ENCODE assay signal across 1 cellular context in the genomic region with DNA sequence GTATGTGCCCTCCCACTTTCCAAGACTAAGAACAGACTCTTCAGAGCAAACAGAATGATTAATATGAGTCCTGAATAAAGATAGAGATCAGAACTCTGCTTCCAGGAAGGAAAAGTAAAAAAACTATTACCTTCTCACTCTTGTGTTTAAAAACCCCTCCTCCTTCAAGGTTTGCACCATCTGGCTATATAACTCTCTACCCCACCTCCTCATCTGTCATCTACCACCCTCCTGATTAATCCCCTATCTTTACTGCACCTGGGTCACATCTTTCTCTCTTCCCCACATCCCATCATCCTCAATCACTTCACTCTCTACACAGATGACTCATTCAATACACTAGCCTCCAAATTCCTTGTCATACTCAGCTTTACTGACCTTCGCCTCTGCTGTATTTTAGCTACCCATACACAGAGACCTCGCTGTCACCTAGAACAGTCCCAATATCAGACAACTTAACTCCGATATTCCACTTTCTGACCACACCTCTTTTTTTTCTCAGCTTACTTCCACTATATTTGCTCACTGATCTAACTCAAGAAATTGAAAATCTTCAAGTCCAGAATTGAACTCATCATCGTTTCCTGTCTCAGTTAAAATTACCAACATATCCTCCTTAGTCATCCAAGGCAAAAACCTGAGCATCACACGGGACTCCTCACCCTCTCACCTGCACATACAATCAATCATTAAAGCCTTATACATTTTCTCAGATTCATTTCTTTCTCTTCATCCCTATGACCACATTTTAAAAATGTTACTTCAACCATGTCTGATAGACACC.
A peak's percentile ranks its signal among the peaks of the same experiment; 100 is the strongest.
TF ChIP-seq lines count a peak whose summit lies in the region.

No MANE protein-coding gene starts in this region.

TF ChIP-seq in HepG2, 621 proteins besides CTCF, POLR2A, EP300 and RAD21 (continued from another document and continues in another):
- TF ChIP-seq ARID5B (CRISPR knock-in tag; IDR thresholded peaks at IDR 0.05) (peak; percentile 51), NR2F6 (IDR thresholded peaks at IDR 0.05) (no peak), NR2F6 (CRISPR knock-in tag; IDR thresholded peaks at IDR 0.05) (peak; percentile 39; the same call in 1 of the 2 replicates), JUNB (CRISPR knock-in tag; IDR thresholded peaks at IDR 0.05; ENCODE audit: borderline replicate concordance) (peak; percentile 93), LCORL (IDR thresholded peaks at IDR 0.05) (no peak), LCORL (CRISPR knock-in tag; IDR thresholded peaks at IDR 0.05) (0 out of 2 replicates have a peak, but pooled peaks have one; percentile 35), ZBTB10 (CRISPR knock-in tag; IDR thresholded peaks at IDR 0.05; ENCODE audit: borderline replicate concordance) (no peak), CREB1 (IDR thresholded peaks at IDR 0.05) (peak; percentile 53), CREB1 (CRISPR knock-in tag; IDR thresholded peaks at IDR 0.05) (no peak), FOSL1 (CRISPR knock-in tag; IDR thresholded peaks at IDR 0.05; ENCODE audit: borderline replicate concordance) (peak; percentile 83), ELF4 (CRISPR knock-in tag; IDR thresholded peaks at IDR 0.05; ENCODE audit: borderline replicate concordance) (no peak), GATAD2A (CRISPR knock-in tag; IDR thresholded peaks at IDR 0.05) (peak; percentile 37), AHR (CRISPR knock-in tag; IDR thresholded peaks at IDR 0.05) (no peak), ZNF234 (CRISPR knock-in tag; conservative IDR thresholded peaks at IDR 0.05) (no peak), YEATS2 (CRISPR knock-in tag; IDR thresholded peaks at IDR 0.05; ENCODE audit: borderline replicate concordance) (no peak), PRPF4 (IDR thresholded peaks at IDR 0.05; ENCODE audit: low read depth, low read length, poor library complexity, severe bottlenecking) (no peak), NFIC (IDR thresholded peaks at IDR 0.05; ENCODE audit: low read length) (no peak), EEA1 (CRISPR knock-in tag; IDR thresholded peaks at IDR 0.05; ENCODE audit: borderline replicate concordance) (no peak), SKI (IDR thresholded peaks at IDR 0.05; ENCODE audit: partially characterized antibody) (no peak), ZNF761 (CRISPR knock-in tag; conservative IDR thresholded peaks at IDR 0.05) (peak; percentile 63; the same call in 1 of the 2 replicates), FOSL2 (CRISPR knock-in tag; IDR thresholded peaks at IDR 0.05) (peak; percentile 95), ATF3 (CRISPR knock-in tag; IDR thresholded peaks at IDR 0.05) (peak; percentile 69; the same call in 1 of the 2 replicates), DPF2 (CRISPR knock-in tag; IDR thresholded peaks at IDR 0.05; ENCODE audit: borderline replicate concordance, low read depth) (peak; percentile 15; the same call in 1 of the 2 replicates), GFI1 (CRISPR knock-in tag; IDR thresholded peaks at IDR 0.05; ENCODE audit: borderline replicate concordance) (peak; percentile 88), JUND (CRISPR knock-in tag; IDR thresholded peaks at IDR 0.05) (peak; percentile 62; the same call in 1 of the 2 replicates), HDAC1 (CRISPR knock-in tag; IDR thresholded peaks at IDR 0.05) (0 out of 2 replicates have a peak, but pooled peaks have one; percentile 19), ZNF567 (CRISPR knock-in tag; IDR thresholded peaks at IDR 0.05; ENCODE audit: borderline replicate concordance) (no peak), ZNF710 (CRISPR knock-in tag; IDR thresholded peaks at IDR 0.05; ENCODE audit: borderline replicate concordance) (peak; percentile 32; the same call in 1 of the 2 replicates), ZNF644 (CRISPR knock-in tag; IDR thresholded peaks at IDR 0.05; ENCODE audit: low read depth) (0 out of 2 replicates have a peak, but pooled peaks have one; percentile 19), TEAD3 (CRISPR knock-in tag; optimal IDR thresholded peaks at IDR 0.05; ENCODE audit: borderline replicate concordance) (peak; percentile 65), BRD4 (CRISPR knock-in tag; IDR thresholded peaks at IDR 0.05) (no peak), ZNF543 (CRISPR knock-in tag; IDR thresholded peaks at IDR 0.05) (no peak), AGO1 (IDR thresholded peaks at IDR 0.05; ENCODE audit: low read depth, low read length, poor library complexity, severe bottlenecking) (no peak), ZNF232 (CRISPR knock-in tag; IDR thresholded peaks at IDR 0.05; ENCODE audit: borderline replicate concordance) (no peak), PRMT3 (CRISPR knock-in tag; IDR thresholded peaks at IDR 0.05; ENCODE audit: borderline replicate concordance, low read depth) (no peak)
- TF ChIP-seq, protein P1, sequence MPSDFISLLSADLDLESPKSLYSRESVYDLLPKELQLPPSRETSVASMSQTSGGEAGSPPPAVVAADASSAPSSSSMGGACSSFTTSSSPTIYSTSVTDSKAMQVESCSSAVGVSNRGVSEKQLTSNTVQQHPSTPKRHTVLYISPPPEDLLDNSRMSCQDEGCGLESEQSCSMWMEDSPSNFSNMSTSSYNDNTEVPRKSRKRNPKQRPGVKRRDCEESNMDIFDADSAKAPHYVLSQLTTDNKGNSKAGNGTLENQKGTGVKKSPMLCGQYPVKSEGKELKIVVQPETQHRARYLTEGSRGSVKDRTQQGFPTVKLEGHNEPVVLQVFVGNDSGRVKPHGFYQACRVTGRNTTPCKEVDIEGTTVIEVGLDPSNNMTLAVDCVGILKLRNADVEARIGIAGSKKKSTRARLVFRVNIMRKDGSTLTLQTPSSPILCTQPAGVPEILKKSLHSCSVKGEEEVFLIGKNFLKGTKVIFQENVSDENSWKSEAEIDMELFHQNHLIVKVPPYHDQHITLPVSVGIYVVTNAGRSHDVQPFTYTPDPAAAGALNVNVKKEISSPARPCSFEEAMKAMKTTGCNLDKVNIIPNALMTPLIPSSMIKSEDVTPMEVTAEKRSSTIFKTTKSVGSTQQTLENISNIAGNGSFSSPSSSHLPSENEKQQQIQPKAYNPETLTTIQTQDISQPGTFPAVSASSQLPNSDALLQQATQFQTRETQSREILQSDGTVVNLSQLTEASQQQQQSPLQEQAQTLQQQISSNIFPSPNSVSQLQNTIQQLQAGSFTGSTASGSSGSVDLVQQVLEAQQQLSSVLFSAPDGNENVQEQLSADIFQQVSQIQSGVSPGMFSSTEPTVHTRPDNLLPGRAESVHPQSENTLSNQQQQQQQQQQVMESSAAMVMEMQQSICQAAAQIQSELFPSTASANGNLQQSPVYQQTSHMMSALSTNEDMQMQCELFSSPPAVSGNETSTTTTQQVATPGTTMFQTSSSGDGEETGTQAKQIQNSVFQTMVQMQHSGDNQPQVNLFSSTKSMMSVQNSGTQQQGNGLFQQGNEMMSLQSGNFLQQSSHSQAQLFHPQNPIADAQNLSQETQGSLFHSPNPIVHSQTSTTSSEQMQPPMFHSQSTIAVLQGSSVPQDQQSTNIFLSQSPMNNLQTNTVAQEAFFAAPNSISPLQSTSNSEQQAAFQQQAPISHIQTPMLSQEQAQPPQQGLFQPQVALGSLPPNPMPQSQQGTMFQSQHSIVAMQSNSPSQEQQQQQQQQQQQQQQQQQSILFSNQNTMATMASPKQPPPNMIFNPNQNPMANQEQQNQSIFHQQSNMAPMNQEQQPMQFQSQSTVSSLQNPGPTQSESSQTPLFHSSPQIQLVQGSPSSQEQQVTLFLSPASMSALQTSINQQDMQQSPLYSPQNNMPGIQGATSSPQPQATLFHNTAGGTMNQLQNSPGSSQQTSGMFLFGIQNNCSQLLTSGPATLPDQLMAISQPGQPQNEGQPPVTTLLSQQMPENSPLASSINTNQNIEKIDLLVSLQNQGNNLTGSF (CRISPR knock-in tag; IDR thresholded peaks at IDR 0.05), result no peak
- TF ChIP-seq, protein P2, sequence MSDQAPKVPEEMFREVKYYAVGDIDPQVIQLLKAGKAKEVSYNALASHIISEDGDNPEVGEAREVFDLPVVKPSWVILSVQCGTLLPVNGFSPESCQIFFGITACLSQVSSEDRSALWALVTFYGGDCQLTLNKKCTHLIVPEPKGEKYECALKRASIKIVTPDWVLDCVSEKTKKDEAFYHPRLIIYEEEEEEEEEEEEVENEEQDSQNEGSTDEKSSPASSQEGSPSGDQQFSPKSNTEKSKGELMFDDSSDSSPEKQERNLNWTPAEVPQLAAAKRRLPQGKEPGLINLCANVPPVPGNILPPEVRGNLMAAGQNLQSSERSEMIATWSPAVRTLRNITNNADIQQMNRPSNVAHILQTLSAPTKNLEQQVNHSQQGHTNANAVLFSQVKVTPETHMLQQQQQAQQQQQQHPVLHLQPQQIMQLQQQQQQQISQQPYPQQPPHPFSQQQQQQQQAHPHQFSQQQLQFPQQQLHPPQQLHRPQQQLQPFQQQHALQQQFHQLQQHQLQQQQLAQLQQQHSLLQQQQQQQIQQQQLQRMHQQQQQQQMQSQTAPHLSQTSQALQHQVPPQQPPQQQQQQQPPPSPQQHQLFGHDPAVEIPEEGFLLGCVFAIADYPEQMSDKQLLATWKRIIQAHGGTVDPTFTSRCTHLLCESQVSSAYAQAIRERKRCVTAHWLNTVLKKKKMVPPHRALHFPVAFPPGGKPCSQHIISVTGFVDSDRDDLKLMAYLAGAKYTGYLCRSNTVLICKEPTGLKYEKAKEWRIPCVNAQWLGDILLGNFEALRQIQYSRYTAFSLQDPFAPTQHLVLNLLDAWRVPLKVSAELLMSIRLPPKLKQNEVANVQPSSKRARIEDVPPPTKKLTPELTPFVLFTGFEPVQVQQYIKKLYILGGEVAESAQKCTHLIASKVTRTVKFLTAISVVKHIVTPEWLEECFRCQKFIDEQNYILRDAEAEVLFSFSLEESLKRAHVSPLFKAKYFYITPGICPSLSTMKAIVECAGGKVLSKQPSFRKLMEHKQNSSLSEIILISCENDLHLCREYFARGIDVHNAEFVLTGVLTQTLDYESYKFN (CRISPR knock-in tag; conservative IDR thresholded peaks at IDR 0.05), result 0 out of 2 replicates have a peak, but pooled peaks have one; percentile 36
- TF ChIP-seq, protein P3, sequence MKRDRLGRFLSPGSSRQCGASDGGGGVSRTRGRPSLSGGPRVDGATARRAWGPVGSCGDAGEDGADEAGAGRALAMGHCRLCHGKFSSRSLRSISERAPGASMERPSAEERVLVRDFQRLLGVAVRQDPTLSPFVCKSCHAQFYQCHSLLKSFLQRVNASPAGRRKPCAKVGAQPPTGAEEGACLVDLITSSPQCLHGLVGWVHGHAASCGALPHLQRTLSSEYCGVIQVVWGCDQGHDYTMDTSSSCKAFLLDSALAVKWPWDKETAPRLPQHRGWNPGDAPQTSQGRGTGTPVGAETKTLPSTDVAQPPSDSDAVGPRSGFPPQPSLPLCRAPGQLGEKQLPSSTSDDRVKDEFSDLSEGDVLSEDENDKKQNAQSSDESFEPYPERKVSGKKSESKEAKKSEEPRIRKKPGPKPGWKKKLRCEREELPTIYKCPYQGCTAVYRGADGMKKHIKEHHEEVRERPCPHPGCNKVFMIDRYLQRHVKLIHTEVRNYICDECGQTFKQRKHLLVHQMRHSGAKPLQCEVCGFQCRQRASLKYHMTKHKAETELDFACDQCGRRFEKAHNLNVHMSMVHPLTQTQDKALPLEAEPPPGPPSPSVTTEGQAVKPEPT (CRISPR knock-in tag; IDR thresholded peaks at IDR 0.05; ENCODE audit: low read depth), result no peak
